ENCODE assay signal across 22 cellular contexts in genomic region chr3:178263236-178263916, GRCh38.
DNase-seq lines count a peak whose midpoint lies in the region; ATAC-seq and TF ChIP-seq lines count a peak whose summit lies in the region.
"Had no signal": no experiment of that assay in that cellular context is flagged by ENCODE, and none has a peak within 500 bp of the region (broad histone marks: within the 10 kb centered on the region; RNA-seq: fewer than 3 reads in every experiment).

No MANE protein-coding gene starts in this region.

- no peaks in the 10 kb centered on the region for H3K4me1 Mint-ChIP-seq in endothelial cell (ENCODE audit: unreplicated experiment)
- H3K4me1 Mint-ChIP-seq: activated CD4-positive, alpha-beta T cell treated with anti-CD3 and anti-CD28 coated beads, Interleukin-2, amount 10 ng/mL, durations not matched to agents 24 days and 14 days had no signal

- no peaks in the 10 kb centered on the region for H3K9me3 Mint-ChIP-seq in endothelial cell (ENCODE audit: unreplicated experiment)
- H3K9me3 Mint-ChIP-seq: activated CD4-positive, alpha-beta T cell treated with anti-CD3 and anti-CD28 coated beads, Interleukin-2, amount 10 ng/mL, durations not matched to agents 24 days and 14 days had no signal

- no peaks in the 10 kb centered on the region for H3K36me3 Mint-ChIP-seq in endothelial cell (ENCODE audit: low read depth, unreplicated experiment)

- no peaks in the 10 kb centered on the region for H3K27me3 Mint-ChIP-seq in endothelial cell (ENCODE audit: unreplicated experiment)
- H3K27me3 Mint-ChIP-seq: activated CD4-positive, alpha-beta T cell treated with anti-CD3 and anti-CD28 coated beads, Interleukin-2, amount 10 ng/mL, durations not matched to agents 24 days and 14 days had no signal

- H3K4me3 Mint-ChIP-seq in endothelial cell (ENCODE audit: unreplicated experiment), result no peak overlapping the region
- H3K4me3 Mint-ChIP-seq: activated CD4-positive, alpha-beta T cell treated with anti-CD3 and anti-CD28 coated beads, Interleukin-2, amount 10 ng/mL, durations not matched to agents 24 days and 14 days had no signal

- no peak for ATAC-seq in HG02852 (IDR thresholded peaks at IDR 0.05; ENCODE audit: unreplicated experiment)
- ATAC-seq: GM12878, lower lobe of right lung had no signal

- no peak overlapping the region for H3K27ac Mint-ChIP-seq in endothelial cell (ENCODE audit: unreplicated experiment)
- H3K27ac Mint-ChIP-seq: activated CD4-positive, alpha-beta T cell treated with anti-CD3 and anti-CD28 coated beads, Interleukin-2, amount 10 ng/mL, durations not matched to agents 24 days and 14 days had no signal

- DNase-seq in SIG-M5 treated with dmso at 0.1 percent for 504 hours (lab: John Stamatoyannopoulos, UW; ENCODE audit: unreplicated experiment), result peak; percentile 2
- DNase-seq in SIG-M5 (lab: John Stamatoyannopoulos, UW), result no peak
- DNase-seq in SKM-1 treated with dmso at 0.1 percent for 144 hours (lab: John Stamatoyannopoulos, UW; ENCODE audit: unreplicated experiment), result peak; percentile 82
- DNase-seq in glomerular endothelial cell (ENCODE audit: extremely low read depth, low read depth, low spot score), result peak; percentile 76
- no peak for DNase-seq in endothelial cell (ENCODE audit: low spot score)
- DNase-seq in ureter (ENCODE audit: low spot score), result no peak
- no peak for DNase-seq in GDM1 (lab: John Stamatoyannopoulos, UW)
- DNase-seq: activated CD4-positive, alpha-beta T cell treated with anti-CD3 and anti-CD28 coated beads, Interleukin-2, amount 10 ng/mL, durations not matched to agents 24 days and 14 days; activated CD8-positive, alpha-beta memory T cell treated with anti-CD3 and anti-CD28 coated beads, Interleukin-2, amount 50 U/mL, for 48 hours; activated effector memory CD4-positive, alpha-beta T cell treated with anti-CD3 and anti-CD28 coated beads, Interleukin-2, amount 50 U/mL, for 16 hours; amniotic stem cell; Calu3; caudate nucleus; head of caudate nucleus; Karpas-422; lower lobe of right lung; NCI-H187; SJCRH30; stimulated activated CD8-positive, alpha-beta memory T cell treated with anti-CD3 and anti-CD28 coated beads, Interleukin-4, amount 100 ng/mL, for 48 hours; substantia nigra had no signal

- no peak for TF ChIP-seq CTCF in endothelial cell (IDR thresholded peaks at IDR 0.05; ENCODE audit: unreplicated experiment)

Comparison
In these comparisons a context has a peak if more than half of its experiments do, and no peak if none do; other contexts are left out.
1. DNase-seq: peak in SIG-M5 treated with dmso at 0.1 percent for 504 hours (single experiment), SKM-1 treated with dmso at 0.1 percent for 144 hours (single experiment) and glomerular endothelial cell (single experiment); none in SIG-M5 (single experiment), endothelial cell (single experiment), ureter (single experiment) and GDM1 (single experiment).